ENCODE assay signal across 13 cellular contexts in the genomic region with DNA sequence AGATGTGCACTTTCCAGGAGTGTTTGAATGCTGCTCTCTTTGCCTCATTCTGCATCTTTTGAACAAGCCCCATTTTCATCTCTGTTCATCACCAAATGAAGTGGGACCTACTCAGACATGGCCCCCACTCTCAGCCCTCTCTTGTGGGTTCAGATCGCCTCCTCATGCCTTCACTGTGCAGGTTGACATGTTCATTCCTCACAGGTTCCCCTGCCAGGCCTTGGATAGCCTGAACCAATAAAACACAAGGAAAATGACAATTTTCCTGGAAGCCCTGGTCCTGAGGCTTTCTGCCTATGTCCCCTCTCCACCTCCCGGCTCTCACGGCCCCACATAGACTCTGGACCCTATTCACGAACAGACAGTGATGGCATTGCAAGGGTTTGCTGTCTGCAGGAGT. TPM values are rescaled to one million over a fixed set of nuclear protein-coding genes. Genes with fewer than 3 reads are reported as not detected.
"Had no signal": no experiment of that assay in that cellular context is flagged by ENCODE, and none has a peak within 500 bp of the region (broad histone marks: within the 10 kb centered on the region; RNA-seq: fewer than 3 reads in every experiment).

No MANE protein-coding gene starts in this region.

- H3K27ac ChIP-seq: brain microvascular endothelial cell, epithelial cell of prostate, ovary had no signal

- H3K9me3 ChIP-seq: heart left ventricle, ovary had no signal

- H3K27me3 ChIP-seq: heart left ventricle, ovary had no signal

- H3K4me3 ChIP-seq: heart left ventricle, ovary had no signal

- H3K36me3 ChIP-seq: brain microvascular endothelial cell, ovary had no signal

- DNase-seq: activated T-cell treated with anti-CD3 and anti-CD28 coated beads, Interleukin-2, amount 50 U/mL, for 24 hours; amygdala; brain microvascular endothelial cell; foreskin melanocyte; mesendoderm; trophoblast cell had no signal

RNA-seq across cellular contexts. Expression of a gene that starts 55.2 kb away (rescaled TPM):
- total RNA-seq: dermis blood vessel endothelial cell, fibroblast of lung, heart left ventricle, left ventricle myocardium superior, SK-MEL-5 had no signal
- polyA plus RNA-seq: fibroblast of lung, heart left ventricle had no signal
